9 cellular contexts compared by ENCODE assay signal in the genomic region with DNA sequence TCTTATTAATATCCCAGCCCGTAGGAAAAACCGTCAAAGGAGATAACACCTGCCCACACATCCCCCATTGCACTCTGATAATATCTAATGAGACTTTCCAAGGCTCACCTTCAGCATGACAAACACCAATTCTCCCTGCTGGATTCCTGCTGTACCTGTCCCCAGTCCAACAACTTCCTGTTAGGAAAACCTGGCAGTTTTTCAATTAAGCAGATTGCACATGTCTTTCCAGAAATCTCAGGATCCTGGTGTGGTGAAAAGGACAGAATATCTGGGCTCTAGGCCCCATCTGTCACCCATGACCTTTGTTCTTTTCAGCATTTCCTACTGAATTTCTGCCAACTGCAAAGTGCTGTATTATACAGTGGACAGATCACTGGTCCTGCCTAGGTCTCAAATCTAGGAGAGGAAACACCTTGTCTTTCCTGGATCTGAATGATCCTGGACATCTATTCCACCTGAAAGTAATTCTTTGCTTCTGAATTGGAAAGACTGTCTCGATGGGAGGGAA. TPM values are rescaled to one million over a fixed set of nuclear protein-coding genes. Genes with fewer than 3 reads are reported as not detected.
DNase-seq lines count a peak whose midpoint lies in the region; ATAC-seq, FAIRE-seq and TF ChIP-seq lines count a peak whose summit lies in the region.
"Had no signal": no experiment of that assay in that cellular context is flagged by ENCODE, and none has a peak within 500 bp of the region (broad histone marks: within the 10 kb centered on the region; RNA-seq: fewer than 3 reads in every experiment).

No MANE protein-coding gene starts in this region.

- no peak overlapping the region for H2BK120ac ChIP-seq in trophoblast cell (ENCODE audit: insufficient read depth, low read length, poor library complexity)

- peak overlapping the region; percentile 51; the same call in 1 of the 2 replicates for H3K4me3 ChIP-seq in Karpas-422 (ENCODE audit: low read length)
- no peak overlapping the region for H3K4me3 ChIP-seq in K562
- H3K4me3 ChIP-seq in pancreas = no peak overlapping the region
- H3K4me3 ChIP-seq in trophoblast cell (ENCODE audit: low read depth, low read length) = no peak overlapping the region

- H3K4me2 ChIP-seq in Karpas-422 (ENCODE audit: low read depth, low read length, poor library complexity, severe bottlenecking) (peak overlapping the region; percentile 80), K562 (ENCODE audit: insufficient read depth, low read length) (no peak overlapping the region), trophoblast cell (ENCODE audit: low read length) (no peak overlapping the region)

- no peaks in the 10 kb centered on the region for H3K9me2 ChIP-seq in Karpas-422 (replicated peaks; ENCODE audit: insufficient read depth, low read length)

- TF ChIP-seq RAD21 in K562 (CRISPR knock-in tag; conservative IDR thresholded peaks at IDR 0.05 in 1 of 2, IDR thresholded peaks at IDR 0.05 in 1 of 2) = no peak

- H3K27ac ChIP-seq in Karpas-422 (ENCODE audit: low read length) (no peak overlapping the region), K562 (ENCODE audit: extremely low read depth, low read depth, low read length) (no peak overlapping the region; the same call in 2 of the 3 replicates), pancreas (peak overlapping the region in 1 of 4 donors; percentile 37), trophoblast cell (ENCODE audit: low read depth, low read length) (no peak overlapping the region)
- H3K27ac ChIP-seq: SJSA1 had no signal

- no peak overlapping the region for H4K12ac ChIP-seq in trophoblast cell (ENCODE audit: low read depth, low read length)

- CTCF ChIA-PET in K562 (lab: Yijun Ruan, JAX; ENCODE audit: low intra/inter-chr PET ratio) = interaction anchor here (0.6 to 4.4 kb wide), 15 partner anchors 12 to 642 kb away, joined by 3 to 128 read pairs (median 4); a partner anchor contains a TSS

- DNase-seq in COR-L47 (lab: John Stamatoyannopoulos, UW) (peak; percentile 10), Karpas-422 (no peak), K562 (ENCODE audit: extremely low read depth in 1 of 4, low spot score in 3 of 4) (no peak), pancreas (no peak), trophoblast cell (no peak), superior temporal gyrus (ENCODE audit: extremely low spot score) (no peak), NCI-H526 treated with DMSO at 0.1 percent for 48 hours (lab: John Stamatoyannopoulos, UW) (no peak)

- intact Hi-C loops in K562 (cut with micrococcal nuclease) = loop anchor here (5.0 to 10.0 kb wide), 4 partner anchors 102 to 584 kb away; no protein-coding TSS in a partner anchor
- intact Hi-C loops in pancreas (cut with DNase I) = loop anchor here in 2 of 3 donors (5.0 to 10.0 kb wide), 3 partner anchors 434 to 517 kb away; a partner anchor contains a TSS

- no peak overlapping the region for H2AK5ac ChIP-seq in trophoblast cell (ENCODE audit: low read length)

- TF ChIP-seq POLR2A in K562 (conservative IDR thresholded peaks at IDR 0.05) = no peak

- no peaks in the 10 kb centered on the region for H3K27me3 ChIP-seq in Karpas-422 (ENCODE audit: low read length)
- no peaks in the 10 kb centered on the region for H3K27me3 ChIP-seq in K562 (ENCODE audit: control insufficient read depth in 2 of 2, insufficient read depth in 2 of 2, low read length in 2 of 2)
- H3K27me3 ChIP-seq in pancreas = no peaks in the 10 kb centered on the region
- H3K27me3 ChIP-seq in trophoblast cell (ENCODE audit: insufficient read depth, low read length) = no peaks in the 10 kb centered on the region
- H3K27me3 ChIP-seq: SJSA1 had no signal

- H4K91ac ChIP-seq in trophoblast cell (ENCODE audit: low read depth, low read length) = no peak overlapping the region

- H3K9ac ChIP-seq in Karpas-422 (ENCODE audit: low read length) (peak overlapping the region; percentile 58), K562 (ENCODE audit: insufficient read depth in 1 of 2, low read depth in 2 of 2, low read length in 2 of 2) (no peak overlapping the region; a peak in 1 of 4 replicates), trophoblast cell (ENCODE audit: low read length) (no peak overlapping the region)

- no peak overlapping the region for H3K18ac ChIP-seq in trophoblast cell (ENCODE audit: low read length)

- no TSS peak for BruUV-seq in K562 (replicated peaks; lab: Mats Ljungman, UMichigan)

- H3K4me1 ChIP-seq in Karpas-422 (ENCODE audit: low read length) (peaks cover 17% of the 10 kb centered on the region), K562 (replicated peaks in 1 of 2; ENCODE audit: control insufficient read depth in 2 of 2, insufficient read depth in 2 of 2, low read length in 2 of 2) (peaks cover 0 to 11% of the 10 kb centered on the region in 2 experiments; a peak in 2 of 5 replicates), pancreas (peaks cover 0 to 10% (median 9%) of the 10 kb centered on the region in 3 donors), trophoblast cell (ENCODE audit: control insufficient read depth in 1 of 2, insufficient read depth in 2 of 2, low read length in 2 of 2) (no peaks in the 10 kb centered on the region)

- H2BK5ac ChIP-seq in trophoblast cell (ENCODE audit: low read depth, low read length, poor library complexity) = no peak overlapping the region

- no peak overlapping the region for H2BK12ac ChIP-seq in trophoblast cell (ENCODE audit: low read length)

- FAIRE-seq in K562 (lab: Jason Lieb, UNC) (no peak), pancreas (lab: Jason Lieb, UNC) (no peak)

- H3K9me3 ChIP-seq in Karpas-422 (ENCODE audit: low read length) (no peaks in the 10 kb centered on the region), K562 (replicated peaks; ENCODE audit: control insufficient read depth, insufficient read depth, low read depth, low read length) (no peaks in the 10 kb centered on the region), pancreas (no peaks in the 10 kb centered on the region), trophoblast cell (ENCODE audit: insufficient read depth, low read depth, low read length) (peaks cover 1% of the 10 kb centered on the region)
- H3K9me3 ChIP-seq: SJSA1 had no signal

- no peak overlapping the region for H4K8ac ChIP-seq in trophoblast cell (ENCODE audit: low read depth, low read length)

- H3K79me2 ChIP-seq in Karpas-422 (ENCODE audit: low read length) = no peaks in the 10 kb centered on the region
- no peaks in the 10 kb centered on the region for H3K79me2 ChIP-seq in K562 (ENCODE audit: control insufficient read depth, insufficient read depth, low read length)
- H3K79me2 ChIP-seq in trophoblast cell (ENCODE audit: control insufficient read depth, insufficient read depth, low read length, poor library complexity) = no peaks in the 10 kb centered on the region

- TF ChIP-seq EP300 in K562 (IDR thresholded peaks at IDR 0.05; ENCODE audit: low read length) = no peak

- H3K23ac ChIP-seq in trophoblast cell (ENCODE audit: low read length) = no peak overlapping the region

- ATAC-seq in K562 (no peak), pancreas (peak; percentile 51 to 67 (median 56)), HG03045 (IDR thresholded peaks at IDR 0.05; ENCODE audit: unreplicated experiment) (no peak)

- POLR2A ChIA-PET in K562 (lab: Yijun Ruan, JAX) = no interaction called here

- no peak overlapping the region for H3K4ac ChIP-seq in trophoblast cell (ENCODE audit: low read depth, low read length)

- H3K9me1 ChIP-seq in K562 (ENCODE audit: control insufficient read depth, insufficient read depth, low read length) = no peaks in the 10 kb centered on the region

- in situ Hi-C loops in K562 (cut with MboI) = loop anchor here (10.0 kb wide), 1 partner anchor 494 kb away; no protein-coding TSS in a partner anchor

- TF ChIP-seq CTCF in K562 (IDR thresholded peaks at IDR 0.05 in 2 of 3, conservative IDR thresholded peaks at IDR 0.05 in 1 of 3; ENCODE audit: insufficient read depth in 2 of 3, low read depth in 1 of 3, low read length in 3 of 3) (no peak), pancreas (IDR thresholded peaks at IDR 0.05) (no peak)

- no peak overlapping the region for H3K14ac ChIP-seq in trophoblast cell (ENCODE audit: low read length)

- peak overlapping the region; percentile 62; the same call in 1 of the 2 replicates for H2AFZ ChIP-seq in Karpas-422 (ENCODE audit: low read length)
- peak overlapping the region; percentile 79 for H2AFZ ChIP-seq in K562 (ENCODE audit: low read depth, low read length)
- H2AFZ ChIP-seq in trophoblast cell (ENCODE audit: insufficient read depth, low read length, poor library complexity) = no peak overlapping the region

- 29% methylated on average over 3 of the region's 3 CpGs for WGBS in K562 (ENCODE audit: insufficient coverage, low coverage, missing lambda C conversion rate)
- 18 to 29% methylated on average over 3 of the region's 3 CpGs for WGBS in pancreas, 2 donors
- whole genome bisulfite sequencing in trophoblast cell (ENCODE audit: extremely low coverage, insufficient coverage, insufficient read length) = no CpG with 5 or more reads among the region's 3 CpGs

- H4K20me1 ChIP-seq in Karpas-422 (ENCODE audit: insufficient read depth, low read depth, low read length) (no peaks in the 10 kb centered on the region), K562 (replicated peaks; ENCODE audit: control insufficient read depth, insufficient read depth, low read length) (no peaks in the 10 kb centered on the region)

- H3K36me3 ChIP-seq in Karpas-422 (ENCODE audit: insufficient read depth, low read length) = no peaks in the 10 kb centered on the region
- H3K36me3 ChIP-seq in K562 (ENCODE audit: control insufficient read depth, insufficient read depth, low read length) = no peaks in the 10 kb centered on the region
- no peaks in the 10 kb centered on the region for H3K36me3 ChIP-seq in pancreas
- no peaks in the 10 kb centered on the region for H3K36me3 ChIP-seq in trophoblast cell (ENCODE audit: control insufficient read depth in 1 of 2, insufficient read depth in 2 of 2, low read length in 2 of 2)
- H3K36me3 ChIP-seq: SJSA1 had no signal

- no peaks in the 10 kb centered on the region for H3K79me1 ChIP-seq in trophoblast cell (ENCODE audit: low read length)

RNA-seq across cellular contexts. Expression of a gene that starts 27.7 kb away (rescaled TPM):
- 13.8 and 15.1 TPM in 2 replicates for total RNA-seq in Karpas-422 (2014; rRNA removed; shearing (Covaris generic); ENCODE audit: low replicate concordance)
- total RNA-seq in K562 (2011; cell fraction: chromatin; rRNA removed; ENCODE audit: low replicate concordance) = 29.2 and 29.4 TPM in 2 replicates
- 15.7 and 16.3 TPM in 2 replicates for total RNA-seq in K562 (2011; cell fraction: nucleolus; rRNA removed)
- 24.2 and 31.1 TPM in 2 replicates for total RNA-seq in K562 (2011; cell fraction: nucleoplasm; rRNA removed)
- total RNA-seq in K562 (2014; rRNA removed) = 17.8 and 18.2 TPM in 2 replicates
- 15.2 and 16.7 TPM in 2 replicates for total RNA-seq in K562 (2014; rRNA removed; fragmentation: Illumina TruSeq; extraction: Trizol)
- 20.4 and 20.7 TPM in 2 replicates for total RNA-seq in K562 (2015; rRNA removed; fragmentation: Illumina TruSeq; extraction: Trizol)
- total RNA-seq in K562 (2021) = 37.1 and 37.7 TPM in 2 replicates
- 34.4 and 44.1 TPM in 2 replicates for polyA plus RNA-seq in K562 (2011; rRNA removed)
- polyA plus RNA-seq in K562 (2011; cell fraction: cytosol; rRNA removed) = 45.5 and 47.8 TPM in 2 replicates
- 22.0 and 27.6 TPM in 2 replicates for polyA plus RNA-seq in K562 (2011; cell fraction: nucleus; rRNA removed)
- polyA plus RNA-seq in K562 (2012) = 50.7 and 54.0 TPM in 2 replicates
- polyA plus RNA-seq in K562 (2014; fragmentation: Illumina TruSeq; extraction: Trizol) = 40.8 and 54.5 TPM in 2 replicates
- polyA plus RNA-seq in K562 (2014; fragmentation: Nextera tagmentation; extraction: Ambion mirVana) = 10 to 100 TPM; 20.2 to 21.4 TPM
- polyA plus RNA-seq in K562 (2014; rRNA removed) = 42.1 and 45.4 TPM in 2 replicates
- 19.4 and 24.8 TPM in 2 replicates for polyA minus RNA-seq in K562 (2011; rRNA and poly(A)+ RNA removed)
- polyA minus RNA-seq in K562 (2011; cell fraction: cytosol; rRNA and poly(A)+ RNA removed) = 13.0 and 18.5 TPM in 2 replicates
- polyA minus RNA-seq in K562 (2011; cell fraction: nucleus; rRNA and poly(A)+ RNA removed) = 7.4 and 12.0 TPM in 2 replicates
- 10 to 100 TPM in 1 of 6 donors, 1 to 10 TPM in 5; 7.3 to 11.5 (median 8.0) TPM for total RNA-seq in pancreas
- 10 to 100 TPM in 1 of 2 donors, 1 to 10 TPM in 1; 6.5 to 10.9 TPM for polyA plus RNA-seq in pancreas
- 15.2 and 15.3 TPM in 2 replicates for polyA plus RNA-seq in trophoblast cell (2013)

Comparison
In these comparisons a context has a peak if more than half of its experiments do, and no peak if none do; other contexts are left out.
1. ATAC-seq: peak in pancreas (4 of 4); none in K562 (single experiment) and HG03045 (single experiment).